18 cellular contexts compared by ENCODE assay signal in the genomic region with DNA sequence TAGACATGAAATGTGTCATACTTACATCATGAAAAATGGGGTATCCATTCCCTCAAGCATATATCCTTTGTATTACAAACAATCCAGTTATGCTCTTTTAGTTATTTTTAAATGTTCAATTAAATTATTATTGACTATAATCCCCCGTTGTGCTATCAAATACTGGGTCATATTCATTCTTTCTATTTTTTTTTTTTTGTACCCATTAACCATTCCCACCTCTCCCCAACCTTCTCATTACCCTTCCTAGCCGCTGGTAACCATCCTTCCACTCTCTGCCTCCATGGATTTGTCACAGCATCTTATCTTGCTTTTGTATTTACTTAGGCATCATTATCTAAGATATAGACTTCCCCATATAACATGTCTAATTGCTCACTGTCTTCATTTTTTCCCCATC. TPM values are rescaled to one million over a fixed set of nuclear protein-coding genes. Genes with fewer than 3 reads are reported as not detected.
A peak's percentile ranks its signal among the peaks of the same experiment; 100 is the strongest.
DNase-seq lines count a peak whose midpoint lies in the region; TF ChIP-seq lines count a peak whose summit lies in the region.
"Had no signal": no experiment of that assay in that cellular context is flagged by ENCODE, and none has a peak within 500 bp of the region (broad histone marks: within the 10 kb centered on the region; RNA-seq: fewer than 3 reads in every experiment).

No MANE protein-coding gene starts in this region.

- no peak overlapping the region for H3K27ac ChIP-seq in OCI-LY7 (ENCODE audit: low read depth, low read length, poor library complexity, severe bottlenecking)
- peak overlapping the region in 38 of 59 donors; percentile 18 to 70 (median 48) for H3K27ac ChIP-seq in dorsolateral prefrontal cortex
- peak overlapping the region; percentile 42 for H3K27ac ChIP-seq in substantia nigra (ENCODE audit: low read depth, low read length, poor library complexity, severe bottlenecking)

- no peak for TF ChIP-seq CTCF in OCI-LY7 (conservative IDR thresholded peaks at IDR 0.05; ENCODE audit: low read length)
- no peak for TF ChIP-seq CTCF in dorsolateral prefrontal cortex (IDR thresholded peaks at IDR 0.05 in 54 of 56, conservative IDR thresholded peaks at IDR 0.05 in 2 of 56; ENCODE audit: low read depth in 1 of 56, partially characterized antibody in 56 of 56)

- no TSS peak for BruUV-seq in OCI-LY7 (replicated peaks; lab: Mats Ljungman, UMichigan)

- POLR2A ChIA-PET in OCI-LY7 (lab: Charles Lee), result no interaction called here

- H3K4me3 ChIP-seq in OCI-LY7 (ENCODE audit: low read depth, low read length, poor library complexity, severe bottlenecking) (no peak overlapping the region), dorsolateral prefrontal cortex (no peak overlapping the region)

- no peaks in the 10 kb centered on the region for H3K36me3 Mint-ChIP-seq in IgD-negative memory B cell

- H4K20me1 ChIP-seq in OCI-LY7 (ENCODE audit: insufficient read depth, low read length), result no peaks in the 10 kb centered on the region

- H3K4me1 ChIP-seq in OCI-LY7 (ENCODE audit: insufficient read depth, low read length, poor library complexity, severe bottlenecking), result peaks cover 27% of the 10 kb centered on the region

- H3K27me3 ChIP-seq in dorsolateral prefrontal cortex, result no peaks in the 10 kb centered on the region

- peaks cover 11% of the 10 kb centered on the region; the same call in 1 of the 2 replicates for H3K79me2 ChIP-seq in OCI-LY7 (ENCODE audit: insufficient read depth, low read depth, low read length)

- H3K4me3 Mint-ChIP-seq in IgD-negative memory B cell, result no peak overlapping the region
- H3K4me3 Mint-ChIP-seq: CD8-positive, alpha-beta memory T cell had no signal

- peak overlapping the region; percentile 9; the same call in 1 of the 2 replicates for H3K4me2 ChIP-seq in OCI-LY7 (ENCODE audit: low read length)
- H3K4me2 ChIP-seq: SK-N-SH had no signal

- H3K9me3 ChIP-seq in OCI-LY7 (ENCODE audit: low read length), result no peaks in the 10 kb centered on the region
- H3K9me3 ChIP-seq: SK-N-SH had no signal

- intact Hi-C loops in OCI-LY7 (cut with micrococcal nuclease; ENCODE audit: unreplicated experiment) (loop anchor here (2.0 kb wide), 1 partner anchor 15 kb away; the partner anchor contains the start of gene ATG4C), dorsolateral prefrontal cortex (cut with DNase I) (no loop called here)

- H3K4me1 Mint-ChIP-seq in IgD-negative memory B cell, result peaks cover 35 to 42% (median 40%) of the 10 kb centered on the region in 3 donors

- CTCF ChIA-PET in OCI-LY7 (lab: Charles Lee; ENCODE audit: unreplicated experiment), result no interaction called here

- no peaks in the 10 kb centered on the region for H3K9me3 Mint-ChIP-seq in IgD-negative memory B cell
- H3K9me3 Mint-ChIP-seq: CD8-positive, alpha-beta memory T cell had no signal

- no peak overlapping the region for H2AFZ ChIP-seq in OCI-LY7 (ENCODE audit: low read length)

- H3K36me3 ChIP-seq in OCI-LY7 (ENCODE audit: insufficient read depth, low read length), result no peaks in the 10 kb centered on the region

- no peaks in the 10 kb centered on the region for H3K27me3 Mint-ChIP-seq in IgD-negative memory B cell
- H3K27me3 Mint-ChIP-seq: CD8-positive, alpha-beta memory T cell had no signal

- no peaks in the 10 kb centered on the region for H3K9me2 ChIP-seq in OCI-LY7 (ENCODE audit: insufficient read depth, low read length)
- H3K9me2 ChIP-seq: SK-N-SH had no signal

- DNase-seq in OCI-LY7 (ENCODE audit: low spot score), result no peak
- no peak for DNase-seq in dorsolateral prefrontal cortex
- no peak for DNase-seq in substantia nigra (lab: John Stamatoyannopoulos, UW)
- no peak for DNase-seq in NOMO-1 treated with DMSO at 0.1 percent for 48 hours (lab: John Stamatoyannopoulos, UW; ENCODE audit: unreplicated experiment)
- no peak for DNase-seq in stimulated activated CD4-positive, alpha-beta T cell treated with anti-CD3 and anti-CD28 coated beads, Interleukin-4, amount 100 ng/mL, for 24 hours
- no peak for DNase-seq in germinal center (ENCODE audit: low spot score)
- DNase-seq: ACHN; C1 segment of cervical spinal cord; CD8-positive, alpha-beta memory T cell; GDM1; KG1; NCI-H1105; NCI-H2081; NCI-H2171 treated with DMSO at 0.1 percent for 48 hours; NCI-H524 treated with DMSO at 0.1 percent for 48 hours; SIG-M5; SK-N-SH had no signal

- peak overlapping the region; percentile 46 to 69 (median 61) for H3K27ac Mint-ChIP-seq in IgD-negative memory B cell
- H3K27ac Mint-ChIP-seq: CD8-positive, alpha-beta memory T cell had no signal

RNA-seq across cellular contexts. Expression of gene ATG4C, which starts 15.8 kb away (rescaled TPM):
- polyA plus RNA-seq in IgD-negative memory B cell, result 29.1 TPM
- total RNA-seq in OCI-LY7 (2014; rRNA removed; shearing (Covaris generic)), result 7.3 and 16.0 TPM in 2 replicates
- total RNA-seq in OCI-LY7 (2022) (15.2 and 18.4 TPM in 2 replicates), dorsolateral prefrontal cortex (10 to 100 TPM; 16.4 to 82.3 (median 35.4) TPM)
